In the genomic region with DNA sequence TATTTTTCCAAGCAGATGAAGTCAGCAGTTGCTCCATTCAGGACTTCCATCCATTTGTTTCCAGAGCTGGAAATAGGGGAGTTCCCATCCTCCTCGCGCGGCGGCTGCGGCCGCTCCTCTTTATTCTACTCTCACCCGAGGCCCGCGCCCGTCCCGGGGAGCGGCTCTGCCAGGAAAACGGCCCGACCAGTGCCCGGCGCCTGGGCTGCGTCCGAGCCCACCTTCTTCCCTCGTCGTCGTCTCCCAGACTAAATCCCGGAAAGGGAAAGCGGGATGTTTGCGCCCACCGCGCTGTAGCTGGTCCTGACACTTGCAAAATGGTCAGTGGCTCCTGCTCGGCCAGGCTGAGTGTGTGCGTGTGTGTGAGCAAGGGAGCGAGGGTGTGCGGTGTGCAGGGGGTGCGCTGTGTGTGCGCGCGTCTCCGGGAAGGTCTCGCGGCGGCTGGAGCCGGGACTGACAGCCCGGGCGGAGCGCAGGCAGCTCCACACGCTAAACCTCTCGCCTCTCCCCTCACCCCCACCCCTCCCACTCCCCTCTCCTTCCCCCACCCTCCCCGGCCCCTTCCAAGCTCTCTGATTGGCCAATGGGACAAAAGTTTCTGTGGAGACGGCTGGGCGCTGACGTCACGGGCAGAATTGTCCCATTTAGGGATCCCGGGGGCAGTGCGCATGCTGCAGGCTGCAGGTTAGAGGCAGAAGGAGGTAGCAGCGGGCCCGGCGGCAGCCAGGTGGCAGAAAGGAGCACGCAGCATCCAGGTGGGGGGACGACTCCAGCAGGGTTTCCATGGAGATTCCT, we compare ENCODE assay signal across 9 cellular contexts. TPM values are rescaled to one million over a fixed set of nuclear protein-coding genes. Genes with fewer than 3 reads are reported as not detected.
DNase-seq lines count a peak whose midpoint lies in the region; ATAC-seq and TF ChIP-seq lines count a peak whose summit lies in the region.
"Had no signal": no experiment of that assay in that cellular context is flagged by ENCODE, and none has a peak within 500 bp of the region (broad histone marks: within the 10 kb centered on the region; RNA-seq: fewer than 3 reads in every experiment).

A gene with protein sequence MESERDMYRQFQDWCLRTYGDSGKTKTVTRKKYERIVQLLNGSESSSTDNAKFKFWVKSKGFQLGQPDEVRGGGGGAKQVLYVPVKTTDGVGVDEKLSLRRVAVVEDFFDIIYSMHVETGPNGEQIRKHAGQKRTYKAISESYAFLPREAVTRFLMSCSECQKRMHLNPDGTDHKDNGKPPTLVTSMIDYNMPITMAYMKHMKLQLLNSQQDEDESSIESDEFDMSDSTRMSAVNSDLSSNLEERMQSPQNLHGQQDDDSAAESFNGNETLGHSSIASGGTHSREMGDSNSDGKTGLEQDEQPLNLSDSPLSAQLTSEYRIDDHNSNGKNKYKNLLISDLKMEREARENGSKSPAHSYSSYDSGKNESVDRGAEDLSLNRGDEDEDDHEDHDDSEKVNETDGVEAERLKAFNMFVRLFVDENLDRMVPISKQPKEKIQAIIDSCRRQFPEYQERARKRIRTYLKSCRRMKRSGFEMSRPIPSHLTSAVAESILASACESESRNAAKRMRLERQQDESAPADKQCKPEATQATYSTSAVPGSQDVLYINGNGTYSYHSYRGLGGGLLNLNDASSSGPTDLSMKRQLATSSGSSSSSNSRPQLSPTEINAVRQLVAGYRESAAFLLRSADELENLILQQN (minus strand): TSS at position 491 of the 795 bp plus-strand sequence. CDS start 1,660 bp downstream, outside the sequence.

- no peaks in the 10 kb centered on the region for H3K79me2 ChIP-seq in SK-N-SH (ENCODE audit: insufficient read depth)
- no peaks in the 10 kb centered on the region for H3K79me2 ChIP-seq in MM.1S (ENCODE audit: low read length)

- no peak within 1 kb of the TSS for H4K91ac ChIP-seq in IMR-90 (ENCODE audit: insufficient read depth, low read depth, low read length)

- H4K8ac ChIP-seq in IMR-90 (ENCODE audit: low read depth in 2 of 2, low read length in 2 of 2), result no peak within 1 kb of the TSS

- TF ChIP-seq CTCF in AG04449 (IDR thresholded peaks at IDR 0.05; ENCODE audit: insufficient read depth, low read length, missing control alignments), result no peak
- no peak for TF ChIP-seq CTCF in IMR-90 (conservative IDR thresholded peaks at IDR 0.05; ENCODE audit: low read depth, low read length)
- TF ChIP-seq CTCF in SK-N-SH (IDR thresholded peaks at IDR 0.05), result no peak
- TF ChIP-seq CTCF in cardiac muscle cell (IDR thresholded peaks at IDR 0.05; ENCODE audit: low read depth, low read length), result no peak
- TF ChIP-seq CTCF in ovary (IDR thresholded peaks at IDR 0.05), result no peak
- no peak for TF ChIP-seq CTCF in MM.1S (IDR thresholded peaks at IDR 0.05; ENCODE audit: low read length)

- in situ Hi-C loops in IMR-90 (cut with MboI; ENCODE audit: low sequenced_read_pairs), result no loop called here

- H3K14ac ChIP-seq in IMR-90 (replicated peaks; ENCODE audit: low read depth, low read length), result no peak within 1 kb of the TSS

- TF ChIP-seq POLR2A in IMR-90 (IDR thresholded peaks at IDR 0.05; ENCODE audit: low read depth, low read length) (no peak), ovary (IDR thresholded peaks at IDR 0.05) (no peak)

- peaks cover 36% of the 10 kb centered on the region for H3K27me3 ChIP-seq in IMR-90 (ENCODE audit: control insufficient read depth, insufficient read depth, low read length)
- H3K27me3 ChIP-seq in SK-N-SH (ENCODE audit: insufficient read depth), result peaks cover 37% of the 10 kb centered on the region
- H3K27me3 ChIP-seq in cardiac muscle cell, result peaks cover 57% of the 10 kb centered on the region
- H3K27me3 ChIP-seq in ovary, result no peaks in the 10 kb centered on the region
- H3K27me3 ChIP-seq in MM.1S (replicated peaks; ENCODE audit: insufficient read depth, low read length), result no peaks in the 10 kb centered on the region

- H3K23ac ChIP-seq in IMR-90 (ENCODE audit: low read depth, low read length), result no peak within 1 kb of the TSS

- H2BK120ac ChIP-seq in IMR-90 (ENCODE audit: low read depth, low read length), result no peak within 1 kb of the TSS

- TF ChIP-seq EP300 in SK-N-SH (IDR thresholded peaks at IDR 0.05; ENCODE audit: borderline replicate concordance in 1 of 2, low read depth in 1 of 2, low read length in 1 of 2) (no peak), ovary (IDR thresholded peaks at IDR 0.05) (no peak)

- H2AK5ac ChIP-seq in IMR-90 (ENCODE audit: low read depth, low read length), result no peak within 1 kb of the TSS

- no peaks in the 10 kb centered on the region for H4K20me1 ChIP-seq in IMR-90 (ENCODE audit: insufficient read depth, low read length)
- H4K20me1 ChIP-seq in SK-N-SH (ENCODE audit: insufficient read depth), result no peaks in the 10 kb centered on the region
- no peaks in the 10 kb centered on the region for H4K20me1 ChIP-seq in MM.1S (ENCODE audit: insufficient read depth, low read length)

- no peak within 1 kb of the TSS for H3K56ac ChIP-seq in IMR-90 (ENCODE audit: extremely low read depth, insufficient read depth, low read length)

- POLR2A ChIA-PET in AG04449 (lab: Yijun Ruan, JAX), result no interaction called here
- POLR2A ChIA-PET in IMR-90 (lab: Charles Lee; ENCODE audit: unreplicated experiment), result no interaction called here
- POLR2A ChIA-PET in SK-N-SH (lab: Yijun Ruan, JAX), result interaction anchor here (0.9 to 1.9 kb wide), 3 partner anchors 55 to 102 kb away, joined by 3 to 15 read pairs (median 4); no protein-coding TSS in a partner anchor

- H2BK5ac ChIP-seq in IMR-90 (ENCODE audit: low read depth, low read length, poor library complexity, severe bottlenecking), result no peak within 1 kb of the TSS

- H3K79me1 ChIP-seq in IMR-90 (ENCODE audit: low read depth in 1 of 2, low read length in 2 of 2), result no peaks in the 10 kb centered on the region

- no peak within 1 kb of the TSS for H2AK9ac ChIP-seq in IMR-90 (replicated peaks; ENCODE audit: low read depth, low read length, poor library complexity)

- H3K9me2 ChIP-seq in SK-N-SH, result no peaks in the 10 kb centered on the region
- H3K9me2 ChIP-seq in MM.1S (replicated peaks; ENCODE audit: insufficient read depth, low read length), result no peaks in the 10 kb centered on the region

- CTCF ChIA-PET in AG04449 (lab: Yijun Ruan, JAX) (interaction anchor here (1.3 kb wide), 1 partner anchor 102 kb away, joined by 6 read pairs; no protein-coding TSS in a partner anchor), IMR-90 (lab: Yijun Ruan, JAX) (no interaction called here), SK-N-SH (lab: Yijun Ruan, JAX) (interaction anchor here (0.6 to 5.7 kb wide), 16 partner anchors 10 to 563 kb away, joined by 3 to 49 read pairs (median 6); no protein-coding TSS in a partner anchor)

- no peak within 1 kb of the TSS for H3K27ac Mint-ChIP-seq in activated naive CD4-positive, alpha-beta T cell treated with anti-CD3 and anti-CD28 coated beads, Interleukin-2, amount 50 U/mL, for 72 hours

- H3K36me3 ChIP-seq in IMR-90 (ENCODE audit: control insufficient read depth, insufficient read depth, low read length) (no peaks in the 10 kb centered on the region), SK-N-SH (replicated peaks in 1 of 2; ENCODE audit: control insufficient read depth in 1 of 2, insufficient read depth in 2 of 2, low read length in 1 of 2) (no peaks in the 10 kb centered on the region), cardiac muscle cell (no peaks in the 10 kb centered on the region), ovary (no peaks in the 10 kb centered on the region), MM.1S (replicated peaks; ENCODE audit: insufficient read depth, low read length) (no peaks in the 10 kb centered on the region)

- H2BK20ac ChIP-seq in IMR-90 (ENCODE audit: low read depth, low read length), result no peak within 1 kb of the TSS

- no peaks in the 10 kb centered on the region for H3K9me1 ChIP-seq in IMR-90 (ENCODE audit: insufficient read depth, low read length)

- H3K27ac ChIP-seq in IMR-90 (ENCODE audit: insufficient read depth, low read length) (no peak within 1 kb of the TSS), SK-N-SH (ENCODE audit: low read depth in 2 of 2, low read length in 1 of 2) (peak within 1 kb of the TSS in 1 of 2 experiments; percentile 97; a peak in 2 of 4 replicates), cardiac muscle cell (no peak within 1 kb of the TSS), ovary (no peak within 1 kb of the TSS), MM.1S (ENCODE audit: low read length) (no peak within 1 kb of the TSS)

- ATAC-seq in IMR-90 (ENCODE audit: low read depth), result peak; percentile 70
- ATAC-seq in activated naive CD4-positive, alpha-beta T cell treated with anti-CD3 and anti-CD28 coated beads, Interleukin-2, amount 50 U/mL, for 72 hours, result no peak

- H2BK15ac ChIP-seq in IMR-90 (ENCODE audit: low read depth, low read length), result no peak within 1 kb of the TSS

- peaks cover 10 to 14% of the 10 kb centered on the region in 2 donors for H3K36me3 Mint-ChIP-seq in activated naive CD4-positive, alpha-beta T cell treated with anti-CD3 and anti-CD28 coated beads, Interleukin-2, amount 50 U/mL, for 72 hours

- no peak within 1 kb of the TSS for H4K5ac ChIP-seq in IMR-90 (ENCODE audit: low read depth, low read length)

- H3K18ac ChIP-seq in IMR-90 (ENCODE audit: low read depth, low read length), result no peak within 1 kb of the TSS

- H3K4me1 ChIP-seq in IMR-90 (ENCODE audit: control insufficient read depth, insufficient read depth, low read length) (0 out of 2 replicates have a peak, but pooled peaks cover 1% of the 10 kb centered on the region), SK-N-SH (ENCODE audit: control insufficient read depth in 1 of 2, insufficient read depth in 2 of 2, low read depth in 1 of 2, low read length in 1 of 2) (peaks cover 0 to 3% of the 10 kb centered on the region in 2 experiments; a peak in 1 of 4 replicates), cardiac muscle cell (ENCODE audit: low read depth) (peaks cover 4% of the 10 kb centered on the region), ovary (ENCODE audit: insufficient read depth) (peaks cover 10% of the 10 kb centered on the region), MM.1S (ENCODE audit: low read length) (no peaks in the 10 kb centered on the region)

- peak within 1 kb of the TSS; percentile 94 for H3K4me2 ChIP-seq in IMR-90 (ENCODE audit: low read depth, low read length)
- H3K4me2 ChIP-seq in SK-N-SH, result peak within 1 kb of the TSS; percentile 92
- H3K4me2 ChIP-seq in MM.1S (ENCODE audit: low read depth, low read length), result no peak within 1 kb of the TSS

- peak within 1 kb of the TSS; percentile 47 for H3K4me3 ChIP-seq in AG04449 (ENCODE audit: low read depth, low read length)
- peak within 1 kb of the TSS; percentile 43 for H3K4me3 ChIP-seq in IMR-90 (ENCODE audit: insufficient read depth, low read depth, low read length)
- peak within 1 kb of the TSS; percentile 58 to 63 for H3K4me3 ChIP-seq in SK-N-SH (ENCODE audit: low read depth in 2 of 2, low read length in 1 of 2)
- peak within 1 kb of the TSS; percentile 62 for H3K4me3 ChIP-seq in cardiac muscle cell
- H3K4me3 ChIP-seq in ovary, result peak within 1 kb of the TSS; percentile 29
- no peak within 1 kb of the TSS for H3K4me3 ChIP-seq in MM.1S (ENCODE audit: low read length)

- intact Hi-C loops in IMR-90 (cut with micrococcal nuclease) (no loop called here), ovary (cut with DNase I) (no loop called here)

- no peak within 1 kb of the TSS for H3K9ac ChIP-seq in IMR-90 (ENCODE audit: low read depth, low read length)
- H3K9ac ChIP-seq in SK-N-SH, result no peak within 1 kb of the TSS
- H3K9ac ChIP-seq in MM.1S (ENCODE audit: low read length), result no peak within 1 kb of the TSS

- DNase-seq in AG04449 (ENCODE audit: low read depth, low spot score), result no peak
- DNase-seq in IMR-90, result no peak
- peak; percentile 89 for DNase-seq in SK-N-SH
- peak; percentile 9 to 95 for DNase-seq in cardiac muscle cell (ENCODE audit: low read depth in 1 of 2, low spot score in 1 of 2)
- peak in 2 of 5 donors; percentile 17 to 33 for DNase-seq in ovary
- no peak for DNase-seq in activated effector memory CD4-positive, alpha-beta T cell treated with Interleukin-2 at 50 U/mL for 16 hours
- DNase-seq in MM.1S, result no peak
- no peak for DNase-seq in activated naive CD4-positive, alpha-beta T cell treated with anti-CD3 and anti-CD28 coated beads, Interleukin-2, amount 50 U/mL, for 72 hours (ENCODE audit: low spot score in 2 of 2)
- DNase-seq: DND-41 had no signal

- H3F3A ChIP-seq in SK-N-SH (replicated peaks; ENCODE audit: insufficient read depth), result no peaks in the 10 kb centered on the region
- H3F3A ChIP-seq in MM.1S (ENCODE audit: insufficient read depth, low read length), result no peaks in the 10 kb centered on the region

- dilution Hi-C loops in IMR-90 (cut with HindIII; ENCODE audit: low sequenced_read_pairs, unreplicated experiment), result no loop called here

- no peaks in the 10 kb centered on the region for H3K9me3 ChIP-seq in IMR-90 (ENCODE audit: control insufficient read depth, insufficient read depth, low read length)
- H3K9me3 ChIP-seq in SK-N-SH, result no peaks in the 10 kb centered on the region
- H3K9me3 ChIP-seq in cardiac muscle cell (ENCODE audit: low read depth), result no peaks in the 10 kb centered on the region
- no peaks in the 10 kb centered on the region for H3K9me3 ChIP-seq in ovary
- no peaks in the 10 kb centered on the region for H3K9me3 ChIP-seq in MM.1S (replicated peaks; ENCODE audit: insufficient read depth, low read length)

- H3K4ac ChIP-seq in IMR-90 (ENCODE audit: low read depth, low read length), result no peak within 1 kb of the TSS

- H3K9me3 Mint-ChIP-seq in activated naive CD4-positive, alpha-beta T cell treated with anti-CD3 and anti-CD28 coated beads, Interleukin-2, amount 50 U/mL, for 72 hours, result peaks cover 6 to 10% of the 10 kb centered on the region in 2 donors

- WGBS in IMR-90 (ENCODE audit: extremely low coverage in 2 of 2, insufficient read length in 1 of 2), 2 experiments, result 1% methylated on average over 16 of the region's 56 CpGs; no CpG with 5 or more reads in 1 of the 2 experiments
- WGBS in SK-N-SH (ENCODE audit: low lambda C conversion rate), result 2% methylated on average over 33 of the region's 56 CpGs
- 0 to 1% (median 1%) methylated on average over 51 to 56 of the region's 56 CpGs for WGBS in ovary, 3 donors

- H2AFZ ChIP-seq in IMR-90 (replicated peaks; ENCODE audit: low read length, poor library complexity) (peak within 1 kb of the TSS; percentile 85), SK-N-SH (ENCODE audit: low read depth) (peak within 1 kb of the TSS; percentile 84; the same call in 1 of the 2 replicates), MM.1S (ENCODE audit: low read length) (no peak within 1 kb of the TSS)

- no TSS peak for BruUV-seq in IMR-90 (replicated peaks; lab: Mats Ljungman, UMichigan)

- TF ChIP-seq RAD21 in IMR-90 (IDR thresholded peaks at IDR 0.05; ENCODE audit: low read length) (no peak), SK-N-SH (IDR thresholded peaks at IDR 0.05; ENCODE audit: low read length) (peak; percentile 46; the same call in 1 of the 2 replicates)

RNA-seq across cellular contexts. Expression of the gene that starts here (rescaled TPM):
- total RNA-seq in IMR-90 (2012; rRNA removed), result not detected in 2 replicates
- polyA plus RNA-seq in IMR-90 (2012; rRNA removed), result not detected in 2 replicates
- polyA plus RNA-seq in IMR-90 (2012; cell fraction: cytosol; rRNA removed), result 0.02 TPM in 1 of 2 replicates, not detected in the other
- not detected in 2 replicates for polyA plus RNA-seq in IMR-90 (2012; cell fraction: nucleus; rRNA removed; ENCODE audit: low replicate concordance)
- 0.07 and 0.49 TPM in 2 replicates for polyA plus RNA-seq in SK-N-SH (2012; rRNA removed)
- 0.37 and 0.63 TPM in 2 replicates for polyA plus RNA-seq in SK-N-SH (2012; cell fraction: cytosol; rRNA removed)
- 0.23 TPM in 2 replicates for polyA plus RNA-seq in SK-N-SH (2012; cell fraction: nucleus; rRNA removed)
- 0.48 and 1.1 TPM in 2 replicates for total RNA-seq in cardiac muscle cell
- polyA plus RNA-seq in cardiac muscle cell, result 1.5 TPM in 1 of 2 replicates, not detected in the other
- under 1 TPM in 1 of 7 donors, not detected in 6; 0.34 TPM for total RNA-seq in ovary
- under 1 TPM in 1 of 2 donors, not detected in 1; 0.08 TPM for polyA plus RNA-seq in ovary
- not detected for total RNA-seq in activated naive CD4-positive, alpha-beta T cell treated with anti-CD3 and anti-CD28 coated beads, Interleukin-2, amount 50 U/mL, for 72 hours

Comparison
In these comparisons a context has a peak if more than half of its experiments do, and no peak if none do; other contexts are left out.
1. Peak in ATAC-seq, H3K4me3 ChIP-seq and H3K4me2 ChIP-seq in IMR-90; RNA of the gene not detected or under 1 TPM.
2. Peak in DNase-seq, H3K4me3 ChIP-seq and H3K4me2 ChIP-seq in SK-N-SH; RNA of the gene not detected or under 1 TPM.
3. DNase-seq: peak in cardiac muscle cell (2 of 2); none in AG04449 (single experiment), IMR-90 (single experiment), activated effector memory CD4-positive, alpha-beta T cell treated with Interleukin-2 at 50 U/mL for 16 hours (single experiment), MM.1S (single experiment) and activated naive CD4-positive, alpha-beta T cell treated with anti-CD3 and anti-CD28 coated beads, Interleukin-2, amount 50 U/mL, for 72 hours (0 of 2).